1 cellular context compared by ENCODE assay signal in genomic region chr11:69674886-69675714, GRCh38.
TF ChIP-seq lines count a peak whose summit lies in the region.

Gene LTO1, minus strand, starts transcription at chr11:69675353. Its CDS starts 114 bp downstream, at chr11:69675239.

TF ChIP-seq in HepG2, 621 proteins besides CTCF, POLR2A, EP300 and RAD21 (continued from another document and continues in another):
- TF ChIP-seq ZBTB40 (IDR thresholded peaks at IDR 0.05) (no peak), ZBTB40 (CRISPR knock-in tag; IDR thresholded peaks at IDR 0.05) (peak; percentile 51; the same call in 1 of the 2 replicates), CEBPZ (IDR thresholded peaks at IDR 0.05; ENCODE audit: low read length) (no peak), CBX2 (IDR thresholded peaks at IDR 0.05; ENCODE audit: low read depth, low read length) (no peak), CBX2 (CRISPR knock-in tag; IDR thresholded peaks at IDR 0.05; ENCODE audit: low read depth) (no peak), NR2F6 (IDR thresholded peaks at IDR 0.05) (no peak), NR2F6 (CRISPR knock-in tag; IDR thresholded peaks at IDR 0.05) (peak; percentile 44; the same call in 1 of the 2 replicates), HES4 (CRISPR knock-in tag; IDR thresholded peaks at IDR 0.05; ENCODE audit: borderline replicate concordance) (no peak), ZNF12 (CRISPR knock-in tag; IDR thresholded peaks at IDR 0.05) (peak; percentile 61; the same call in 1 of the 2 replicates), JDP2 (CRISPR knock-in tag; IDR thresholded peaks at IDR 0.05; ENCODE audit: borderline replicate concordance) (no peak), HNF4G (IDR thresholded peaks at IDR 0.05; ENCODE audit: borderline replicate concordance, low read depth, low read length) (no peak), HNF4G (CRISPR knock-in tag; IDR thresholded peaks at IDR 0.05; ENCODE audit: borderline replicate concordance, low read depth) (no peak), STAT6 (CRISPR knock-in tag; IDR thresholded peaks at IDR 0.05; ENCODE audit: borderline replicate concordance) (no peak), ZNF678 (CRISPR knock-in tag; IDR thresholded peaks at IDR 0.05) (0 out of 2 replicates have a peak, but pooled peaks have one; percentile 54), ZNF616 (CRISPR knock-in tag; IDR thresholded peaks at IDR 0.05; ENCODE audit: low read depth) (no peak), ZNF7 (CRISPR knock-in tag; IDR thresholded peaks at IDR 0.05) (no peak), ATF1 (CRISPR knock-in tag; IDR thresholded peaks at IDR 0.05) (no peak), ZNF460 (CRISPR knock-in tag; IDR thresholded peaks at IDR 0.05; ENCODE audit: borderline replicate concordance) (peak; percentile 71; the same call in 1 of the 2 replicates), GZF1 (CRISPR knock-in tag; IDR thresholded peaks at IDR 0.05) (peak; percentile 57; the same call in 1 of the 2 replicates), ZNF570 (CRISPR knock-in tag; IDR thresholded peaks at IDR 0.05; ENCODE audit: borderline replicate concordance) (no peak), CSRNP2 (CRISPR knock-in tag; conservative IDR thresholded peaks at IDR 0.05; ENCODE audit: low read depth) (no peak), ZMYM4 (CRISPR knock-in tag; IDR thresholded peaks at IDR 0.05) (peak; percentile 92), PPARG (CRISPR knock-in tag; conservative IDR thresholded peaks at IDR 0.05) (no peak; the same call in 1 of the 2 replicates), ZNF503 (CRISPR knock-in tag; IDR thresholded peaks at IDR 0.05) (no peak), GRHL1 (CRISPR knock-in tag; conservative IDR thresholded peaks at IDR 0.05) (no peak), AFF4 (CRISPR knock-in tag; IDR thresholded peaks at IDR 0.05) (peak; percentile 69; the same call in 1 of the 2 replicates), FOXJ3 (CRISPR knock-in tag; IDR thresholded peaks at IDR 0.05; ENCODE audit: borderline replicate concordance) (no peak), ZNF230 (CRISPR knock-in tag; IDR thresholded peaks at IDR 0.05) (peak; percentile 88; the same call in 1 of the 2 replicates), SPEN (CRISPR knock-in tag; IDR thresholded peaks at IDR 0.05; ENCODE audit: low read depth) (peak; percentile 97; the same call in 1 of the 2 replicates), KDM5A (IDR thresholded peaks at IDR 0.05; ENCODE audit: borderline replicate concordance, low read length) (peak; percentile 71), KDM5B (CRISPR knock-in tag; IDR thresholded peaks at IDR 0.05; ENCODE audit: borderline replicate concordance) (peak; percentile 77; the same call in 1 of the 2 replicates)
